In genomic region chr9:116806075-116806474, GRCh38 we compare ENCODE assay signal across 12 cellular contexts.
A peak's percentile ranks its signal among the peaks of the same experiment; 100 is the strongest.
DNase-seq lines count a peak whose midpoint lies in the region; FAIRE-seq and TF ChIP-seq lines count a peak whose summit lies in the region.
"Had no signal": no experiment of that assay in that cellular context is flagged by ENCODE, and none has a peak within 500 bp of the region (broad histone marks: within the 10 kb centered on the region; RNA-seq: fewer than 3 reads in every experiment).

No MANE protein-coding gene starts in this region.

- H3K9me3 ChIP-seq in kidney (ENCODE audit: control insufficient read depth in 1 of 2, low read length in 2 of 2): no peaks in the 10 kb centered on the region

- FAIRE-seq in kidney (lab: Jason Lieb, UNC): no peak

- H3K4me1 ChIP-seq in kidney (ENCODE audit: control insufficient read depth in 1 of 2, insufficient read depth in 1 of 2, low read depth in 1 of 2, low read length in 2 of 2): no peaks in the 10 kb centered on the region

- H3K36me3 ChIP-seq in kidney (ENCODE audit: control insufficient read depth in 1 of 2, insufficient read depth in 2 of 2, low read length in 2 of 2): no peaks in the 10 kb centered on the region

- DNase-seq in EL (peak; percentile 4), LHCN-M2 (ENCODE audit: low read depth) (peak; percentile 13), astrocyte of the hippocampus (ENCODE audit: low read depth, low spot score) (peak; percentile 66), iPS-NIHi7 (ENCODE audit: extremely low spot score) (peak; percentile 64), activated T-cell treated with anti-CD3 and anti-CD28 coated beads for 4 hours (no peak), NCI-H526 treated with DMSO at 0.1 percent for 48 hours (lab: John Stamatoyannopoulos, UW) (no peak), kidney (no peak), inferior parietal cortex (ENCODE audit: extremely low spot score) (no peak)
- DNase-seq: activated CD8-positive, alpha-beta memory T cell treated with anti-CD3 and anti-CD28 coated beads, Interleukin-2, amount 50 U/mL, for 4 hours; cortex of kidney; naive thymus-derived CD8-positive, alpha-beta T cell; stimulated activated naive CD8-positive, alpha-beta T cell treated with anti-CD3 and anti-CD28 coated beads, Interleukin-15, amount 100 ng/mL, for 72 hours had no signal

- H3K4me3 ChIP-seq in kidney (ENCODE audit: low read length in 2 of 2): no peak overlapping the region

- intact Hi-C loops in kidney (cut with DNase I): no loop called here

- no peak overlapping the region for H3K27ac ChIP-seq in kidney (ENCODE audit: low read depth in 2 of 2, low read length in 2 of 2)

- no peak overlapping the region for H3K9ac ChIP-seq in kidney (ENCODE audit: low read length in 2 of 2)

- no peak for TF ChIP-seq CTCF in kidney (IDR thresholded peaks at IDR 0.05; ENCODE audit: borderline replicate concordance, extremely low read depth, insufficient read depth)

Comparison
In these comparisons a context has a peak if more than half of its experiments do, and no peak if none do; other contexts are left out.
1. DNase-seq: peak in EL (single experiment), LHCN-M2 (single experiment), astrocyte of the hippocampus (single experiment) and iPS-NIHi7 (single experiment); none in activated T-cell treated with anti-CD3 and anti-CD28 coated beads for 4 hours (single experiment), NCI-H526 treated with DMSO at 0.1 percent for 48 hours (single experiment), kidney (single experiment) and inferior parietal cortex (single experiment).